Comparison of ENCODE assay signal across 15 cellular contexts in genomic region chr12:127393896-127394295, GRCh38.
DNase-seq lines count a peak whose midpoint lies in the region; ATAC-seq and TF ChIP-seq lines count a peak whose summit lies in the region.
"Had no signal": no experiment of that assay in that cellular context is flagged by ENCODE, and none has a peak within 500 bp of the region (broad histone marks: within the 10 kb centered on the region; RNA-seq: fewer than 3 reads in every experiment).

No MANE protein-coding gene starts in this region.

- DNase-seq in A172 (ENCODE audit: low spot score) (peak; percentile 76), H4 (ENCODE audit: low spot score) (peak; percentile 64), amniotic epithelial cell (ENCODE audit: low read depth) (peak; percentile 16), foreskin keratinocyte (peak; percentile 69 to 90), heart left ventricle (no peak), NCI-H1930 (lab: John Stamatoyannopoulos, UW) (no peak)
- DNase-seq: activated naive CD4-positive, alpha-beta T cell treated with Interleukin-2 at 50 U/mL for 16 hours; mesendoderm; NCI-H1048; stimulated activated naive CD4-positive, alpha-beta T cell treated with Interleukin-2 at 50 U/mL for 16 hours; WERI-Rb-1 had no signal

- H3K27me3 ChIP-seq in foreskin keratinocyte: no peaks in the 10 kb centered on the region
- peaks cover 0 to 37% (median 0%) of the 10 kb centered on the region in 9 donors for H3K27me3 ChIP-seq in heart left ventricle

- no peak for TF ChIP-seq POLR2A in heart left ventricle (IDR thresholded peaks at IDR 0.05)

- WGBS in heart left ventricle, 4 donors: 43 to 78% (median 61%) methylated on average over 2 of the region's 2 CpGs

- H3K27ac ChIP-seq in foreskin keratinocyte: peak overlapping the region; percentile 73
- no peak overlapping the region for H3K27ac ChIP-seq in heart left ventricle
- H3K27ac ChIP-seq: A549, epithelial cell of prostate, WERI-Rb-1 had no signal

- peak; percentile 94 for ATAC-seq in foreskin keratinocyte
- ATAC-seq in heart left ventricle: no peak
- no peak for ATAC-seq in GM21528 (IDR thresholded peaks at IDR 0.05; ENCODE audit: low FRiP score, unreplicated experiment)
- ATAC-seq in GM18498 (IDR thresholded peaks at IDR 0.05; ENCODE audit: unreplicated experiment): no peak
- ATAC-seq: A549 had no signal

- intact Hi-C loops in heart left ventricle (cut with DNase I): no loop called here

- H3K4me1 ChIP-seq in foreskin keratinocyte: peaks cover 19% of the 10 kb centered on the region
- no peaks in the 10 kb centered on the region for H3K4me1 ChIP-seq in heart left ventricle
- H3K4me1 ChIP-seq: A549 had no signal

- H3K9me3 ChIP-seq in heart left ventricle: no peaks in the 10 kb centered on the region
- H3K9me3 ChIP-seq: A549 had no signal

- H3K36me3 ChIP-seq in heart left ventricle: no peaks in the 10 kb centered on the region
- H3K36me3 ChIP-seq: WERI-Rb-1 had no signal

- no peak overlapping the region for H3K4me3 ChIP-seq in heart left ventricle
- H3K4me3 ChIP-seq: A549 had no signal

- TF ChIP-seq CTCF in foreskin keratinocyte (conservative IDR thresholded peaks at IDR 0.05) (no peak), heart left ventricle (IDR thresholded peaks at IDR 0.05) (no peak)

Comparison
In these comparisons a context has a peak if more than half of its experiments do, and no peak if none do; other contexts are left out.
1. DNase-seq: peak in A172 (single experiment), H4 (single experiment), amniotic epithelial cell (single experiment) and foreskin keratinocyte (2 of 2); none in heart left ventricle (0 of 5) and NCI-H1930 (0 of 2).